ENCODE assay signal across 1 cellular context in genomic region chr6:2857580-2858337, GRCh38.
TF ChIP-seq lines count a peak whose summit lies in the region.

No MANE protein-coding gene starts in this region.

TF ChIP-seq in GM12878, 131 proteins besides CTCF, POLR2A, EP300 and RAD21 (continues in another document):
- peak; percentile 67 for TF ChIP-seq PKNOX1 (IDR thresholded peaks at IDR 0.05)
- TF ChIP-seq CUX1 (IDR thresholded peaks at IDR 0.05; ENCODE audit: insufficient replicate concordance, low read depth, low read length): peak; percentile 71
- no peak for TF ChIP-seq ZNF274 (IDR thresholded peaks at IDR 0.05; ENCODE audit: insufficient read depth, insufficient read length)
- TF ChIP-seq CREM (IDR thresholded peaks at IDR 0.05; ENCODE audit: low read depth): peak; percentile 82
- TF ChIP-seq TBL1XR1 (IDR thresholded peaks at IDR 0.05; ENCODE audit: low read depth, low read length): peak; percentile 92
- peak; percentile 42 for TF ChIP-seq HDAC6 (IDR thresholded peaks at IDR 0.05; ENCODE audit: unreplicated experiment)
- TF ChIP-seq POLR2AphosphoS5 (IDR thresholded peaks at IDR 0.05; ENCODE audit: low read length): peak; percentile 95
- no peak for TF ChIP-seq ZNF24 (IDR thresholded peaks at IDR 0.05)
- peak; percentile 88 for TF ChIP-seq MEF2B (IDR thresholded peaks at IDR 0.05; ENCODE audit: partially characterized antibody, poor library complexity, severe bottlenecking)
- TF ChIP-seq ZNF207 (IDR thresholded peaks at IDR 0.05; ENCODE audit: borderline replicate concordance): peak; percentile 57; the same call in 1 of the 2 replicates
- TF ChIP-seq CBX3 (IDR thresholded peaks at IDR 0.05; ENCODE audit: borderline replicate concordance, low read depth): no peak
- no peak for TF ChIP-seq KLF5 (IDR thresholded peaks at IDR 0.05; ENCODE audit: partially characterized antibody)
- peak; percentile 91 for TF ChIP-seq MLLT1 (IDR thresholded peaks at IDR 0.05)
- no peak for TF ChIP-seq BRCA1 (IDR thresholded peaks at IDR 0.05; ENCODE audit: low read depth, low read length)
- peak; percentile 77; the same call in 1 of the 2 replicates for TF ChIP-seq PML (IDR thresholded peaks at IDR 0.05; ENCODE audit: low read length)
- peak; percentile 74; the same call in 1 of the 2 replicates for TF ChIP-seq RCOR1 (conservative IDR thresholded peaks at IDR 0.05; ENCODE audit: low read depth, low read length)
- peak; percentile 97 for TF ChIP-seq FOXM1 (IDR thresholded peaks at IDR 0.05; ENCODE audit: low read depth, low read length)
- TF ChIP-seq POU2F2 (IDR thresholded peaks at IDR 0.05; ENCODE audit: borderline replicate concordance, low read depth, low read length): peak; percentile 73; the same call in 2 of the 3 replicates
- peak; percentile 84 for TF ChIP-seq BCL3 (IDR thresholded peaks at IDR 0.05; ENCODE audit: borderline replicate concordance, insufficient read depth, low read depth, low read length, poor library complexity, severe bottlenecking)
- TF ChIP-seq MYB (IDR thresholded peaks at IDR 0.05; ENCODE audit: borderline replicate concordance, low read depth, low read length): no peak
- TF ChIP-seq SREBF1 (IDR thresholded peaks at IDR 0.05; ENCODE audit: low read length): no peak
- peak; percentile 79 for TF ChIP-seq NBN (IDR thresholded peaks at IDR 0.05)
- no peak for TF ChIP-seq ASH2L (IDR thresholded peaks at IDR 0.05; ENCODE audit: borderline replicate concordance, low read depth)
- peak; percentile 93 for TF ChIP-seq ZNF687 (IDR thresholded peaks at IDR 0.05)
- peak; percentile 87 to 92 for TF ChIP-seq IKZF2 (IDR thresholded peaks at IDR 0.05)
- no peak for TF ChIP-seq ZBTB40 (IDR thresholded peaks at IDR 0.05; ENCODE audit: borderline replicate concordance)
- TF ChIP-seq SMAD1 (IDR thresholded peaks at IDR 0.05; ENCODE audit: low read depth, partially characterized antibody): peak; percentile 92
- TF ChIP-seq TAF1 (IDR thresholded peaks at IDR 0.05; ENCODE audit: borderline replicate concordance, low read depth, low read length): no peak
- TF ChIP-seq SREBF2 (IDR thresholded peaks at IDR 0.05; ENCODE audit: low read length): no peak
- TF ChIP-seq ZNF592 (IDR thresholded peaks at IDR 0.05): peak; percentile 50; the same call in 1 of the 2 replicates
- no peak for TF ChIP-seq PBX3 (IDR thresholded peaks at IDR 0.05; ENCODE audit: insufficient replicate concordance, low read depth, low read length)
- TF ChIP-seq ETV6 (conservative IDR thresholded peaks at IDR 0.05 in 1 of 2, IDR thresholded peaks at IDR 0.05 in 1 of 2; ENCODE audit: borderline replicate concordance in 1 of 2, low read depth in 1 of 2): peak in 1 of 2 experiments; percentile 71; a peak in 2 of 4 replicates
- TF ChIP-seq SIN3A (IDR thresholded peaks at IDR 0.05; ENCODE audit: low read depth, low read length): no peak
- TF ChIP-seq RAD51 (IDR thresholded peaks at IDR 0.05): peak; percentile 48; the same call in 1 of the 2 replicates
